13 cellular contexts compared by ENCODE assay signal in genomic region chr6:149425754-149426153, GRCh38. TPM values are rescaled to one million over a fixed set of nuclear protein-coding genes. Genes with fewer than 3 reads are reported as not detected.
A peak's percentile ranks its signal among the peaks of the same experiment; 100 is the strongest.
DNase-seq lines count a peak whose midpoint lies in the region; ATAC-seq and TF ChIP-seq lines count a peak whose summit lies in the region.
"Had no signal": no experiment of that assay in that cellular context is flagged by ENCODE, and none has a peak within 500 bp of the region (broad histone marks: within the 10 kb centered on the region; RNA-seq: fewer than 3 reads in every experiment).

No MANE protein-coding gene starts in this region.

- no peaks in the 10 kb centered on the region for H3K9me3 ChIP-seq in osteoblast (ENCODE audit: low read depth, low read length)
- H3K9me3 ChIP-seq: BLaER1 treated with 17β-estradiol and CSF1 and Interleukin-3, amounts not matched to agents 10 nM and 100 nM had no signal

- H3K79me2 ChIP-seq in osteoblast (ENCODE audit: insufficient read depth, low read length): no peaks in the 10 kb centered on the region

- H3K4me1 ChIP-seq in osteoblast (ENCODE audit: insufficient read depth, low read length): peaks cover 9% of the 10 kb centered on the region

- no peak for DNase-seq in activated naive CD8-positive, alpha-beta T cell treated with anti-CD3 and anti-CD28 coated beads, Interleukin-2, amount 10 ng/mL, durations not matched to agents 7 days and 5 days
- DNase-seq in activated naive CD8-positive, alpha-beta T cell treated with anti-CD3 and anti-CD28 coated beads, Interleukin-2, amount 50 U/mL, for 24 hours: no peak
- no peak for DNase-seq in endothelial cell (ENCODE audit: low spot score)
- DNase-seq in osteoblast (ENCODE audit: insufficient read length, low spot score, missing footprints): peak; percentile 77
- DNase-seq in glomerular visceral epithelial cell (ENCODE audit: extremely low spot score): no peak
- DNase-seq: Calu3; CD8-positive, alpha-beta T cell; DMS53; H9 had no signal

- no peak overlapping the region for H3K4me2 ChIP-seq in osteoblast (ENCODE audit: insufficient read depth, low read length)

- H3K27me3 Mint-ChIP-seq in activated naive CD8-positive, alpha-beta T cell treated with anti-CD3 and anti-CD28 coated beads, Interleukin-2, amount 10 ng/mL, durations not matched to agents 7 days and 5 days: no peaks in the 10 kb centered on the region
- H3K27me3 Mint-ChIP-seq in activated naive CD8-positive, alpha-beta T cell treated with anti-CD3 and anti-CD28 coated beads, Interleukin-2, amount 50 U/mL, for 24 hours: no peaks in the 10 kb centered on the region
- H3K27me3 Mint-ChIP-seq in endothelial cell (ENCODE audit: unreplicated experiment): peaks cover 9% of the 10 kb centered on the region

- H3K4me1 Mint-ChIP-seq in activated naive CD8-positive, alpha-beta T cell treated with anti-CD3 and anti-CD28 coated beads, Interleukin-2, amount 10 ng/mL, durations not matched to agents 7 days and 5 days: peaks cover 2% of the 10 kb centered on the region
- H3K4me1 Mint-ChIP-seq in activated naive CD8-positive, alpha-beta T cell treated with anti-CD3 and anti-CD28 coated beads, Interleukin-2, amount 50 U/mL, for 24 hours: peaks cover 2% of the 10 kb centered on the region
- peaks cover 9% of the 10 kb centered on the region for H3K4me1 Mint-ChIP-seq in endothelial cell (ENCODE audit: unreplicated experiment)
- H3K4me1 Mint-ChIP-seq: B cell had no signal

- H3K36me3 ChIP-seq in osteoblast (ENCODE audit: insufficient read depth, low read length): no peaks in the 10 kb centered on the region
- H3K36me3 ChIP-seq: BLaER1 treated with 17β-estradiol and CSF1 and Interleukin-3, amounts not matched to agents 10 nM and 100 nM had no signal

- no peak overlapping the region for H3K4me3 Mint-ChIP-seq in activated naive CD8-positive, alpha-beta T cell treated with anti-CD3 and anti-CD28 coated beads, Interleukin-2, amount 10 ng/mL, durations not matched to agents 7 days and 5 days
- H3K4me3 Mint-ChIP-seq in activated naive CD8-positive, alpha-beta T cell treated with anti-CD3 and anti-CD28 coated beads, Interleukin-2, amount 50 U/mL, for 24 hours: no peak overlapping the region
- H3K4me3 Mint-ChIP-seq in endothelial cell (ENCODE audit: unreplicated experiment): no peak overlapping the region
- H3K4me3 Mint-ChIP-seq: B cell; CD8-positive, alpha-beta T cell; H9 had no signal

- no peak overlapping the region for H3K4me3 ChIP-seq in osteoblast (ENCODE audit: insufficient read depth, low read length)
- H3K4me3 ChIP-seq: BLaER1 treated with 17β-estradiol and CSF1 and Interleukin-3, amounts not matched to agents 10 nM and 100 nM had no signal

- peak overlapping the region; percentile 0 for H3K27ac Mint-ChIP-seq in activated naive CD8-positive, alpha-beta T cell treated with anti-CD3 and anti-CD28 coated beads, Interleukin-2, amount 10 ng/mL, durations not matched to agents 7 days and 5 days
- H3K27ac Mint-ChIP-seq in activated naive CD8-positive, alpha-beta T cell treated with anti-CD3 and anti-CD28 coated beads, Interleukin-2, amount 50 U/mL, for 24 hours: no peak overlapping the region
- H3K27ac Mint-ChIP-seq in endothelial cell (ENCODE audit: unreplicated experiment): peak overlapping the region; percentile 78
- H3K27ac Mint-ChIP-seq: B cell; CD8-positive, alpha-beta T cell; H9 had no signal

- POLR2A ChIA-PET in activated naive CD8-positive, alpha-beta T cell treated with anti-CD3 and anti-CD28 coated beads, Interleukin-2, amount 10 ng/mL, durations not matched to agents 7 days and 5 days (lab: Charles Lee): interaction anchor here (0.9 to 1.1 kb wide), 3 partner anchors 19 to 344 kb away, joined by 3 read pairs; no protein-coding TSS in a partner anchor

- H3K36me3 Mint-ChIP-seq in activated naive CD8-positive, alpha-beta T cell treated with anti-CD3 and anti-CD28 coated beads, Interleukin-2, amount 10 ng/mL, durations not matched to agents 7 days and 5 days: no peaks in the 10 kb centered on the region
- H3K36me3 Mint-ChIP-seq in activated naive CD8-positive, alpha-beta T cell treated with anti-CD3 and anti-CD28 coated beads, Interleukin-2, amount 50 U/mL, for 24 hours (ENCODE audit: low read depth): no peaks in the 10 kb centered on the region
- H3K36me3 Mint-ChIP-seq in endothelial cell (ENCODE audit: low read depth, unreplicated experiment): no peaks in the 10 kb centered on the region
- H3K36me3 Mint-ChIP-seq: CD8-positive, alpha-beta T cell had no signal

- no peak for TF ChIP-seq CTCF in endothelial cell (IDR thresholded peaks at IDR 0.05; ENCODE audit: unreplicated experiment)
- TF ChIP-seq CTCF in osteoblast (IDR thresholded peaks at IDR 0.05; ENCODE audit: extremely low read depth, low read depth, low read length): no peak

- H4K20me1 ChIP-seq in osteoblast (ENCODE audit: insufficient read depth, low read length): no peaks in the 10 kb centered on the region
- H4K20me1 ChIP-seq: BLaER1 treated with 17β-estradiol and CSF1 and Interleukin-3, amounts not matched to agents 10 nM and 100 nM had no signal

- H2AFZ ChIP-seq in osteoblast (ENCODE audit: low read length): no peak overlapping the region

- no peaks in the 10 kb centered on the region for H3K27me3 ChIP-seq in osteoblast (ENCODE audit: insufficient read depth, low read length)
- H3K27me3 ChIP-seq: BLaER1 treated with 17β-estradiol and CSF1 and Interleukin-3, amounts not matched to agents 10 nM and 100 nM had no signal

- no peak for ATAC-seq in activated naive CD8-positive, alpha-beta T cell treated with anti-CD3 and anti-CD28 coated beads, Interleukin-2, amount 10 ng/mL, durations not matched to agents 7 days and 5 days (ENCODE audit: low read depth)
- ATAC-seq in activated naive CD8-positive, alpha-beta T cell treated with anti-CD3 and anti-CD28 coated beads, Interleukin-2, amount 50 U/mL, for 24 hours: no peak
- no peak for ATAC-seq in HG03135 (IDR thresholded peaks at IDR 0.05; ENCODE audit: unreplicated experiment)
- ATAC-seq: CD8-positive, alpha-beta T cell; HepG2 had no signal

- H3K27ac ChIP-seq in osteoblast (ENCODE audit: low read depth, low read length): no peak overlapping the region

- H3K9me3 Mint-ChIP-seq in activated naive CD8-positive, alpha-beta T cell treated with anti-CD3 and anti-CD28 coated beads, Interleukin-2, amount 10 ng/mL, durations not matched to agents 7 days and 5 days: no peaks in the 10 kb centered on the region
- no peaks in the 10 kb centered on the region for H3K9me3 Mint-ChIP-seq in activated naive CD8-positive, alpha-beta T cell treated with anti-CD3 and anti-CD28 coated beads, Interleukin-2, amount 50 U/mL, for 24 hours
- H3K9me3 Mint-ChIP-seq in endothelial cell (ENCODE audit: unreplicated experiment): no peaks in the 10 kb centered on the region
- H3K9me3 Mint-ChIP-seq: CD8-positive, alpha-beta T cell; H9 had no signal

RNA-seq across cellular contexts. Expression of gene SUMO4, which starts 25.7 kb away (rescaled TPM):
- 1 to 10 TPM; 9.3 to 9.5 TPM for total RNA-seq in activated naive CD8-positive, alpha-beta T cell treated with anti-CD3 and anti-CD28 coated beads, Interleukin-2, amount 10 ng/mL, durations not matched to agents 7 days and 5 days
- 4.8 TPM for total RNA-seq in endothelial cell (ENCODE audit: unreplicated experiment)
- 3.5 and 3.6 TPM in 2 replicates for total RNA-seq in osteoblast

RNA-seq across cellular contexts. Expression of gene ZC3H12D, which starts 59.1 kb away (rescaled TPM):
- 10 to 100 TPM; 25.5 to 27.0 TPM for total RNA-seq in activated naive CD8-positive, alpha-beta T cell treated with anti-CD3 and anti-CD28 coated beads, Interleukin-2, amount 10 ng/mL, durations not matched to agents 7 days and 5 days
- total RNA-seq in endothelial cell (ENCODE audit: unreplicated experiment): 0.72 TPM
- under 0.01 and 0.29 TPM in 2 replicates for total RNA-seq in osteoblast

Comparison
In these comparisons a context has a peak if more than half of its experiments do, and no peak if none do; other contexts are left out.
1. RNA of gene ZC3H12D, which starts 59.1 kb away (total RNA-seq): 25.5 to 27.0 TPM in activated naive CD8-positive, alpha-beta T cell treated with anti-CD3 and anti-CD28 coated beads, Interleukin-2, amount 10 ng/mL, durations not matched to agents 7 days and 5 days; 0.72 TPM in endothelial cell (single experiment) and under 0.01 to 0.29 TPM in osteoblast; every median in the first group is over 10 times any median in the second.